8 cellular contexts compared by ENCODE assay signal in genomic region chr17:17693253-17693954, GRCh38. TPM values are rescaled to one million over a fixed set of nuclear protein-coding genes. Genes with fewer than 3 reads are reported as not detected.
DNase-seq lines count a peak whose midpoint lies in the region; ATAC-seq lines count a peak whose summit lies in the region.

No MANE protein-coding gene starts in this region.

- H3K36me3 Mint-ChIP-seq in activated CD4-positive, alpha-beta T cell treated with anti-CD3 and anti-CD28 coated beads, Interleukin-2, amount 10 ng/mL, durations not matched to agents 24 days and 14 days (ENCODE audit: low read depth) = no peaks in the 10 kb centered on the region
- no peaks in the 10 kb centered on the region for H3K36me3 Mint-ChIP-seq in stimulated activated naive B cell treated with anti-CD40 and anti-IgM and Interleukin-4, amounts not matched to agents 10 μg/mL and 1 μg/mL and 100 μg/mL, for 72 hours

- no peak for DNase-seq in activated CD4-positive, alpha-beta T cell treated with anti-CD3 and anti-CD28 coated beads, Interleukin-2, amount 10 ng/mL, durations not matched to agents 24 days and 14 days
- no peak for DNase-seq in activated CD4-positive, alpha-beta T cell treated with anti-CD3 and anti-CD28 coated beads, Interleukin-2, amount 50 U/mL, for 4 hours
- DNase-seq in NCI-H345 treated with DMSO at 0.1 percent for 48 hours (lab: John Stamatoyannopoulos, UW; ENCODE audit: unreplicated experiment) (peak; percentile 63), astrocyte of the hippocampus (ENCODE audit: low read depth, low spot score) (peak; percentile 82), kidney glomerular epithelial cell (lab: John Stamatoyannopoulos, UW) (peak; percentile 40)
- no peak for DNase-seq in stimulated activated naive B cell treated with anti-CD40 and anti-IgM and Interleukin-4, amounts not matched to agents 10 μg/mL and 1 μg/mL and 100 μg/mL, for 72 hours

- intact Hi-C loops in activated CD4-positive, alpha-beta T cell treated with anti-CD3 and anti-CD28 coated beads, Interleukin-2, amount 10 ng/mL, durations not matched to agents 24 days and 14 days (cut with micrococcal nuclease) = loop anchor here (5.0 kb wide), 1 partner anchor 339 kb away; no protein-coding TSS in a partner anchor

- H3K27ac Mint-ChIP-seq in activated CD4-positive, alpha-beta T cell treated with anti-CD3 and anti-CD28 coated beads, Interleukin-2, amount 10 ng/mL, durations not matched to agents 24 days and 14 days = peak overlapping the region; percentile 97
- peak overlapping the region; percentile 95 for H3K27ac Mint-ChIP-seq in stimulated activated naive B cell treated with anti-CD40 and anti-IgM and Interleukin-4, amounts not matched to agents 10 μg/mL and 1 μg/mL and 100 μg/mL, for 72 hours

- no peak for ATAC-seq in stimulated activated naive B cell treated with anti-CD40 and anti-IgM and Interleukin-4, amounts not matched to agents 10 μg/mL and 1 μg/mL and 100 μg/mL, for 72 hours (replicated peaks)
- ATAC-seq in GM19395 (IDR thresholded peaks at IDR 0.05; ENCODE audit: unreplicated experiment) (no peak), GM19328 (IDR thresholded peaks at IDR 0.05; ENCODE audit: unreplicated experiment) (no peak)

- H3K9me3 Mint-ChIP-seq in activated CD4-positive, alpha-beta T cell treated with anti-CD3 and anti-CD28 coated beads, Interleukin-2, amount 10 ng/mL, durations not matched to agents 24 days and 14 days = no peaks in the 10 kb centered on the region
- no peaks in the 10 kb centered on the region for H3K9me3 Mint-ChIP-seq in stimulated activated naive B cell treated with anti-CD40 and anti-IgM and Interleukin-4, amounts not matched to agents 10 μg/mL and 1 μg/mL and 100 μg/mL, for 72 hours

- peak overlapping the region; percentile 84 for H3K4me3 Mint-ChIP-seq in activated CD4-positive, alpha-beta T cell treated with anti-CD3 and anti-CD28 coated beads, Interleukin-2, amount 10 ng/mL, durations not matched to agents 24 days and 14 days
- peak overlapping the region; percentile 79 to 83 for H3K4me3 Mint-ChIP-seq in stimulated activated naive B cell treated with anti-CD40 and anti-IgM and Interleukin-4, amounts not matched to agents 10 μg/mL and 1 μg/mL and 100 μg/mL, for 72 hours

- peaks cover 53% of the 10 kb centered on the region for H3K4me1 Mint-ChIP-seq in activated CD4-positive, alpha-beta T cell treated with anti-CD3 and anti-CD28 coated beads, Interleukin-2, amount 10 ng/mL, durations not matched to agents 24 days and 14 days
- H3K4me1 Mint-ChIP-seq in stimulated activated naive B cell treated with anti-CD40 and anti-IgM and Interleukin-4, amounts not matched to agents 10 μg/mL and 1 μg/mL and 100 μg/mL, for 72 hours = peaks cover 54 to 74% of the 10 kb centered on the region in 2 donors

- H3K27me3 Mint-ChIP-seq in activated CD4-positive, alpha-beta T cell treated with anti-CD3 and anti-CD28 coated beads, Interleukin-2, amount 10 ng/mL, durations not matched to agents 24 days and 14 days = no peaks in the 10 kb centered on the region
- H3K27me3 Mint-ChIP-seq in stimulated activated naive B cell treated with anti-CD40 and anti-IgM and Interleukin-4, amounts not matched to agents 10 μg/mL and 1 μg/mL and 100 μg/mL, for 72 hours = no peaks in the 10 kb centered on the region

RNA-seq across cellular contexts. Expression of gene RAI1, which starts 12.1 kb away (rescaled TPM):
- total RNA-seq in activated CD4-positive, alpha-beta T cell treated with anti-CD3 and anti-CD28 coated beads, Interleukin-2, amount 10 ng/mL, durations not matched to agents 24 days and 14 days = 30.1 and 34.5 TPM in 2 replicates

Comparison
In these comparisons a context has a peak if more than half of its experiments do, and no peak if none do; other contexts are left out.
1. DNase-seq: peak in NCI-H345 treated with DMSO at 0.1 percent for 48 hours (single experiment), astrocyte of the hippocampus (single experiment) and kidney glomerular epithelial cell (single experiment); none in activated CD4-positive, alpha-beta T cell treated with anti-CD3 and anti-CD28 coated beads, Interleukin-2, amount 10 ng/mL, durations not matched to agents 24 days and 14 days (single experiment), activated CD4-positive, alpha-beta T cell treated with anti-CD3 and anti-CD28 coated beads, Interleukin-2, amount 50 U/mL, for 4 hours (0 of 2) and stimulated activated naive B cell treated with anti-CD40 and anti-IgM and Interleukin-4, amounts not matched to agents 10 μg/mL and 1 μg/mL and 100 μg/mL, for 72 hours (single experiment).